ENCODE assay signal across 26 cellular contexts in genomic region chr1:226919995-226920394, GRCh38.
"Had no signal": no experiment of that assay in that cellular context is flagged by ENCODE, and none has a peak within 500 bp of the region (broad histone marks: within the 10 kb centered on the region; RNA-seq: fewer than 3 reads in every experiment).

No MANE protein-coding gene starts in this region.

- ATAC-seq: activated T-cell treated with anti-CD3 and anti-CD28 coated beads, Interleukin-2, amount 50 U/mL, for 4 hours; activated T-helper 17 cell treated with anti-CD3 and anti-CD28 coated beads, Interleukin-2, amount 50 U/mL, for 72 hours; lower lobe of right lung; natural killer cell treated with Interleukin-12 subunit alpha and Interleukin-12 subunit beta and Interleukin-15 and Interleukin-18, amount 100 ng/mL, for 72 hours; stimulated activated memory B cell treated with anti-CD40 and anti-IgM and Interleukin-4, amounts not matched to agents 10 μg/mL and 1 μg/mL and 100 μg/mL, for 72 hours; stimulated activated naive CD8-positive, alpha-beta T cell treated with anti-CD3 and anti-CD28 coated beads, Interleukin-15, amount 100 ng/mL, for 72 hours had no signal

- H3K27me3 ChIP-seq: colonic mucosa, sigmoid colon, tibial artery had no signal

- DNase-seq: activated CD4-positive, alpha-beta memory T cell treated with anti-CD3 and anti-CD28 coated beads, Interleukin-2, amount 10 ng/mL, durations not matched to agents 7 days and 5 days; activated CD4-positive, alpha-beta T cell treated with anti-CD3 and anti-CD28 coated beads, Interleukin-2, amount 10 ng/mL, durations not matched to agents 7 days and 5 days; activated CD4-positive, CD25-positive, alpha-beta regulatory T cell treated with anti-CD3 and anti-CD28 coated beads, Interleukin-2, amount 50 U/mL, for 72 hours; activated gamma-delta T cell treated with Interleukin-2 at 50 U/mL for 16 hours; activated naive CD4-positive, alpha-beta T cell treated with anti-CD3 and anti-CD28 coated beads, Interleukin-2, amount 50 U/mL, for 16 hours; activated T-cell treated with anti-CD3 and anti-CD28 coated beads, Interleukin-2, amount 50 U/mL, for 4 hours; amygdala; colonic mucosa; effector CD8-positive, alpha-beta T cell; glutamatergic neuron; hippocampal formation; immature natural killer cell; lower lobe of right lung; mesenchymal stem cell; sigmoid colon; stimulated activated CD4-positive, alpha-beta T cell treated with anti-CD3 and anti-CD28 coated beads, Interleukin-1b, Interleukin-23, amount 100 ng/mL, for 48 hours; stimulated activated CD4-positive, alpha-beta T cell treated with anti-CD3 and anti-CD28 coated beads, Interleukin-4, amount 100 ng/mL, for 4 hours; stimulated activated CD8-positive, alpha-beta memory T cell treated with anti-CD3 and anti-CD28 coated beads, Interleukin-4, amount 100 ng/mL, for 48 hours; stimulated activated naive CD8-positive, alpha-beta T cell treated with anti-CD3 and anti-CD28 coated beads, Interleukin-15, amount 100 ng/mL, for 72 hours; SW 1271; T-helper 9 cell had no signal

- H3K4me1 ChIP-seq: colonic mucosa, lower lobe of right lung, tibial artery had no signal

- H3K4me3 ChIP-seq: colonic mucosa, lower lobe of right lung, sigmoid colon, smooth muscle cell, tibial artery had no signal

- H3K36me3 ChIP-seq: colonic mucosa had no signal

- H3K9me3 ChIP-seq: colonic mucosa, lower lobe of right lung, sigmoid colon, tibial artery had no signal

- H3K27ac ChIP-seq: colonic mucosa, lower lobe of right lung, sigmoid colon, tibial artery had no signal
